ENCODE assay signal across 27 cellular contexts in genomic region chr16:52467753-52468152, GRCh38.
"Had no signal": no experiment of that assay in that cellular context is flagged by ENCODE, and none has a peak within 500 bp of the region (broad histone marks: within the 10 kb centered on the region; RNA-seq: fewer than 3 reads in every experiment).

No MANE protein-coding gene starts in this region.

- H3K4me2 ChIP-seq: KMS-11 had no signal

- H3K4me3 ChIP-seq: SJSA1 had no signal

- H3K9me3 ChIP-seq: SJSA1 had no signal

- H3K27ac ChIP-seq: brain microvascular endothelial cell, KMS-11, SJSA1, WERI-Rb-1 had no signal

- DNase-seq: activated CD4-positive, alpha-beta memory T cell treated with anti-CD3 and anti-CD28 coated beads, Interleukin-2, amount 10 ng/mL, durations not matched to agents 7 days and 5 days; activated CD4-positive, alpha-beta T cell treated with anti-CD3 and anti-CD28 coated beads for 1 hour; activated CD4-positive, alpha-beta T cell treated with anti-CD3 and anti-CD28 coated beads for 48 hours; activated CD4-positive, CD25-positive, alpha-beta regulatory T cell; activated effector memory CD4-positive, alpha-beta T cell treated with anti-CD3 and anti-CD28 coated beads, Interleukin-2, amount 50 U/mL, for 16 hours; activated naive CD4-positive, alpha-beta T cell; activated naive CD4-positive, alpha-beta T cell treated with anti-CD3 and anti-CD28 coated beads, Interleukin-2, amount 50 U/mL, for 16 hours; activated naive CD8-positive, alpha-beta T cell treated with anti-CD3 and anti-CD28 coated beads for 36 hours; activated T-cell treated with anti-CD3 and anti-CD28 coated beads, Interleukin-2, amount 50 U/mL, for 1 hour; activated T-cell treated with anti-CD3 and anti-CD28 coated beads, Interleukin-2, amount 50 U/mL, for 72 hours; amniotic stem cell; aorta; brain microvascular endothelial cell; central memory CD4-positive, alpha-beta T cell; NCI-H1092 treated with DMSO at 0.1 percent for 48 hours; NCI-H510A; NCI-H526; SHP77; T-cell; T-helper 2 cell; T1000; WERI-Rb-1 had no signal

- H3K4me3 Mint-ChIP-seq: activated CD4-positive, alpha-beta memory T cell treated with anti-CD3 and anti-CD28 coated beads, Interleukin-2, amount 10 ng/mL, durations not matched to agents 7 days and 5 days; activated naive CD8-positive, alpha-beta T cell treated with anti-CD3 and anti-CD28 coated beads for 36 hours; activated T-cell treated with anti-CD3 and anti-CD28 coated beads, Interleukin-2, amount 50 U/mL, for 72 hours; activated T-helper 17 cell treated with anti-CD3 and anti-CD28 coated beads, Interleukin-2, amount 50 U/mL, for 72 hours; T-cell had no signal

- H3K36me3 Mint-ChIP-seq: activated naive CD8-positive, alpha-beta T cell treated with anti-CD3 and anti-CD28 coated beads for 36 hours; T-cell had no signal

- H3K9ac ChIP-seq: KMS-11 had no signal

- H3K27ac Mint-ChIP-seq: activated CD4-positive, alpha-beta memory T cell treated with anti-CD3 and anti-CD28 coated beads, Interleukin-2, amount 10 ng/mL, durations not matched to agents 7 days and 5 days; activated naive CD8-positive, alpha-beta T cell treated with anti-CD3 and anti-CD28 coated beads for 36 hours; activated T-cell treated with anti-CD3 and anti-CD28 coated beads, Interleukin-2, amount 50 U/mL, for 72 hours; activated T-helper 17 cell treated with anti-CD3 and anti-CD28 coated beads, Interleukin-2, amount 50 U/mL, for 72 hours; T-cell had no signal

- H3K4me1 Mint-ChIP-seq: activated CD4-positive, alpha-beta memory T cell treated with anti-CD3 and anti-CD28 coated beads, Interleukin-2, amount 10 ng/mL, durations not matched to agents 7 days and 5 days; activated naive CD8-positive, alpha-beta T cell treated with anti-CD3 and anti-CD28 coated beads for 36 hours; activated T-helper 17 cell treated with anti-CD3 and anti-CD28 coated beads, Interleukin-2, amount 50 U/mL, for 72 hours; T-cell had no signal

- H3K27me3 ChIP-seq: brain microvascular endothelial cell, SJSA1 had no signal

- H3K27me3 Mint-ChIP-seq: activated CD4-positive, alpha-beta memory T cell treated with anti-CD3 and anti-CD28 coated beads, Interleukin-2, amount 10 ng/mL, durations not matched to agents 7 days and 5 days; activated naive CD8-positive, alpha-beta T cell treated with anti-CD3 and anti-CD28 coated beads for 36 hours; activated T-helper 17 cell treated with anti-CD3 and anti-CD28 coated beads, Interleukin-2, amount 50 U/mL, for 72 hours; T-cell had no signal

- H3K9me3 Mint-ChIP-seq: activated naive CD8-positive, alpha-beta T cell treated with anti-CD3 and anti-CD28 coated beads for 36 hours; activated T-cell treated with anti-CD3 and anti-CD28 coated beads, Interleukin-2, amount 50 U/mL, for 72 hours; activated T-helper 17 cell treated with anti-CD3 and anti-CD28 coated beads, Interleukin-2, amount 50 U/mL, for 72 hours had no signal

- H3K36me3 ChIP-seq: brain microvascular endothelial cell, SJSA1, WERI-Rb-1 had no signal

- ATAC-seq: activated T-cell treated with anti-CD3 and anti-CD28 coated beads, Interleukin-2, amount 50 U/mL, for 72 hours; activated T-helper 17 cell treated with anti-CD3 and anti-CD28 coated beads, Interleukin-2, amount 50 U/mL, for 72 hours; Panc1; SK-N-SH treated with all-trans-retinoic acid at 6 μM for 48 hours; T-cell had no signal
